18 cellular contexts compared by ENCODE assay signal in genomic region chr16:3249451-3249850, GRCh38. TPM values are rescaled to one million over a fixed set of nuclear protein-coding genes. Genes with fewer than 3 reads are reported as not detected.
A peak's percentile ranks its signal among the peaks of the same experiment; 100 is the strongest.
DNase-seq lines count a peak whose midpoint lies in the region; ATAC-seq and TF ChIP-seq lines count a peak whose summit lies in the region.
"Had no signal": no experiment of that assay in that cellular context is flagged by ENCODE, and none has a peak within 500 bp of the region (broad histone marks: within the 10 kb centered on the region; RNA-seq: fewer than 3 reads in every experiment).

No MANE protein-coding gene starts in this region.

- ATAC-seq in T-helper 17 cell (no peak), left lobe of liver (no peak)
- ATAC-seq: CD8-positive, alpha-beta T cell had no signal

- H3K36me3 Mint-ChIP-seq in T-helper 17 cell (ENCODE audit: low read depth), result no peaks in the 10 kb centered on the region
- no peaks in the 10 kb centered on the region for H3K36me3 Mint-ChIP-seq in mesothelial cell of epicardium
- H3K36me3 Mint-ChIP-seq: CD4-positive, CD25-positive, alpha-beta regulatory T cell; CD8-positive, alpha-beta T cell had no signal

- H3K4me1 ChIP-seq in neutrophil (ENCODE audit: control insufficient read depth in 1 of 2, insufficient read depth in 1 of 2, low read depth in 1 of 2, low read length in 1 of 2), result peaks cover 70 to 74% of the 10 kb centered on the region in 2 experiments
- H3K4me1 ChIP-seq: BLaER1, Caco-2, HAP-1 had no signal

- H3K9me3 ChIP-seq in T-helper 17 cell (ENCODE audit: control insufficient read depth, low read length, poor library complexity, severe bottlenecking) (no peaks in the 10 kb centered on the region), neutrophil (no peaks in the 10 kb centered on the region), WERI-Rb-1 (ENCODE audit: severe bottlenecking) (no peaks in the 10 kb centered on the region)
- H3K9me3 ChIP-seq: Caco-2, HAP-1 had no signal

- TF ChIP-seq CTCF in neutrophil (IDR thresholded peaks at IDR 0.05) (no peak), mesothelial cell of epicardium (IDR thresholded peaks at IDR 0.05; ENCODE audit: unreplicated experiment) (no peak), WERI-Rb-1 (IDR thresholded peaks at IDR 0.05; ENCODE audit: low read depth, low read length) (no peak)

- H3K4me1 Mint-ChIP-seq in T-helper 17 cell (peaks cover 2% of the 10 kb centered on the region), mesothelial cell of epicardium (no peaks in the 10 kb centered on the region)
- H3K4me1 Mint-ChIP-seq: B cell had no signal

- H3K27ac Mint-ChIP-seq in T-helper 17 cell, result no peak overlapping the region
- no peak overlapping the region for H3K27ac Mint-ChIP-seq in mesothelial cell of epicardium
- H3K27ac Mint-ChIP-seq: B cell; CD8-positive, alpha-beta T cell; HFFc6 had no signal

- H3K36me3 ChIP-seq in neutrophil (peaks cover 94% of the 10 kb centered on the region), WERI-Rb-1 (no peaks in the 10 kb centered on the region)
- H3K36me3 ChIP-seq: BLaER1, HAP-1 had no signal

- H3K27me3 ChIP-seq in neutrophil (no peaks in the 10 kb centered on the region), WERI-Rb-1 (ENCODE audit: insufficient read depth, low read depth, severe bottlenecking) (no peaks in the 10 kb centered on the region)
- H3K27me3 ChIP-seq: BLaER1 had no signal

- DNase-seq in T-helper 17 cell (no peak), left lobe of liver (ENCODE audit: low spot score) (peak; percentile 30), mesothelial cell of epicardium (ENCODE audit: low spot score in 2 of 2, unreplicated experiment in 2 of 2) (no peak), WERI-Rb-1 (no peak), hypothalamus (lab: John Stamatoyannopoulos, UW) (no peak)
- DNase-seq: Caco-2; CD4-positive, CD25-positive, alpha-beta regulatory T cell; CD8-positive, alpha-beta T cell; DMS153; DND-41; GOT3; HFFc6 had no signal

- peak overlapping the region in 1 of 2 experiments; percentile 3 for H3K4me3 ChIP-seq in neutrophil (ENCODE audit: low read depth in 1 of 2, low read length in 1 of 2)
- H3K4me3 ChIP-seq in WERI-Rb-1 (ENCODE audit: low read depth, low read length), result no peak overlapping the region
- H3K4me3 ChIP-seq: BLaER1, HAP-1 had no signal

- H3K9me3 Mint-ChIP-seq in mesothelial cell of epicardium, result peaks cover 5% of the 10 kb centered on the region
- H3K9me3 Mint-ChIP-seq: CD8-positive, alpha-beta T cell; HFFc6 had no signal

- H3K27ac ChIP-seq in neutrophil (peak overlapping the region; percentile 53), WERI-Rb-1 (no peak overlapping the region)
- H3K27ac ChIP-seq: 22Rv1, BLaER1, C4-2B had no signal

- H3K4me3 Mint-ChIP-seq in T-helper 17 cell, result peak overlapping the region; percentile 19
- H3K4me3 Mint-ChIP-seq in mesothelial cell of epicardium, result no peak overlapping the region
- H3K4me3 Mint-ChIP-seq: B cell; CD4-positive, CD25-positive, alpha-beta regulatory T cell; CD8-positive, alpha-beta T cell; HFFc6 had no signal

- H3K27me3 Mint-ChIP-seq in T-helper 17 cell, result peaks cover 15% of the 10 kb centered on the region
- peaks cover 12% of the 10 kb centered on the region for H3K27me3 Mint-ChIP-seq in mesothelial cell of epicardium (ENCODE audit: low read depth)

RNA-seq across cellular contexts. Expression of gene MEFV, which starts 7.0 kb away (rescaled TPM):
- total RNA-seq in T-helper 17 cell (1 to 10 TPM in 1 of 2 donors, under 1 TPM in 1; 0.81 to 2.2 TPM), left lobe of liver (0.88 TPM), mesothelial cell of epicardium (0.20 TPM in 1 of 3 replicates, not detected in the others)
- total RNA-seq: Caco-2; CD4-positive, CD25-positive, alpha-beta regulatory T cell had no signal

RNA-seq across cellular contexts. Expression of gene ZNF200, which starts 14.5 kb away (rescaled TPM):
- total RNA-seq in T-helper 17 cell (1 to 10 TPM; 3.2 to 4.8 TPM), left lobe of liver (2.2 TPM), mesothelial cell of epicardium (8.0 to 8.6 TPM (median 8.3 TPM) in 3 replicates)

RNA-seq across cellular contexts. Expression of gene ZNF263, which starts 33.8 kb away (rescaled TPM):
- 10 to 100 TPM; 21.2 to 26.4 TPM for total RNA-seq in T-helper 17 cell
- total RNA-seq in left lobe of liver, result 8.4 TPM
- total RNA-seq in mesothelial cell of epicardium, result 43.5 to 45.5 TPM (median 44.9 TPM) in 3 replicates

RNA-seq across cellular contexts. Expression of gene TIGD7, which starts 55.8 kb away (rescaled TPM):
- total RNA-seq in T-helper 17 cell, result 1 to 10 TPM; 1.9 TPM
- total RNA-seq in left lobe of liver, result 1.6 TPM
- 6.9 to 8.1 TPM (median 7.6 TPM) in 3 replicates for total RNA-seq in mesothelial cell of epicardium

RNA-seq across cellular contexts. Expression of gene ZNF75A, which starts 55.8 kb away (rescaled TPM):
- total RNA-seq in T-helper 17 cell, result 10 to 100 TPM; 26.3 to 28.1 TPM
- 10.2 TPM for total RNA-seq in left lobe of liver
- total RNA-seq in mesothelial cell of epicardium, result 51.3 to 53.4 TPM (median 51.7 TPM) in 3 replicates
